In the genomic region with DNA sequence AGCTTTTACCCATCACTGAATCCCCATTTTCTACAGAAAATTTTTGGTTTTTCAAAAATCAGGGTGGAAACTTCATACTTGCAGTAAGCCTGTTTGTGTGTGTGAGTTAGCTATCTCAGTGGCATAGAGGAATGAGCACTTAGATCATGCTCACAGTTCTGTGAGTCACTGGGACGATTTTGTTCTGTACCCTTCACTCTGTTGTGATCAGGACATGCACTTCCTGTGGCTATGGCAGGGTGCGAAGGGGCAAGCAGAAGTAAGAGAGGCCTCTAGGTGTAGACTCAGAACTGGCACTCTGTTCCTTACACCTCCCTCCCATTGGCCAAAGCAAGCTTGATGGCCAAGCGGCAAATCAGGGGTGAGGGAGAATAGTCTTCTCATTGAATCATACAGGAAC, we compare ENCODE assay signal across 21 cellular contexts. TPM values are rescaled to one million over a fixed set of nuclear protein-coding genes. Genes with fewer than 3 reads are reported as not detected.
DNase-seq lines count a peak whose midpoint lies in the region; ATAC-seq and TF ChIP-seq lines count a peak whose summit lies in the region.
"Had no signal": no experiment of that assay in that cellular context is flagged by ENCODE, and none has a peak within 500 bp of the region (broad histone marks: within the 10 kb centered on the region; RNA-seq: fewer than 3 reads in every experiment).

No MANE protein-coding gene starts in this region.

- CTCF ChIA-PET in CD8-positive, alpha-beta memory T cell (lab: Charles Lee), result no interaction called here

- no peaks in the 10 kb centered on the region for H3K27me3 ChIP-seq in CD8-positive, alpha-beta memory T cell (ENCODE audit: insufficient read depth, low read length, poor library complexity, severe bottlenecking)
- H3K27me3 ChIP-seq: breast epithelium, tibial artery had no signal

- no peaks in the 10 kb centered on the region for H3K4me1 ChIP-seq in CD8-positive, alpha-beta memory T cell (ENCODE audit: insufficient read depth, low read length)
- H3K4me1 ChIP-seq: breast epithelium, tibial artery had no signal

- H3K27me3 Mint-ChIP-seq in CD8-positive, alpha-beta memory T cell, result no peaks in the 10 kb centered on the region
- H3K27me3 Mint-ChIP-seq in HFFc6 (ENCODE audit: insufficient read depth), result peaks cover 2% of the 10 kb centered on the region; the same call in 1 of the 2 replicates
- H3K27me3 Mint-ChIP-seq in natural killer cell (ENCODE audit: low read depth in 2 of 2), result no peaks in the 10 kb centered on the region

- no peak overlapping the region for H3K4me3 Mint-ChIP-seq in CD8-positive, alpha-beta memory T cell
- H3K4me3 Mint-ChIP-seq in HFFc6 (no peak overlapping the region), natural killer cell (no peak overlapping the region)
- H3K4me3 Mint-ChIP-seq: mesothelial cell of epicardium, neural crest cell had no signal

- H3K9me3 ChIP-seq in CD8-positive, alpha-beta memory T cell (ENCODE audit: low read length), result no peaks in the 10 kb centered on the region
- H3K9me3 ChIP-seq: breast epithelium, SK-N-SH, tibial artery had no signal

- TF ChIP-seq CTCF in HFFc6 (IDR thresholded peaks at IDR 0.05), result no peak
- no peak for TF ChIP-seq CTCF in natural killer cell (IDR thresholded peaks at IDR 0.05)

- ATAC-seq in natural killer cell, result peak; percentile 35 to 67 (median 57)
- ATAC-seq: left lobe of liver had no signal

- H3K27ac Mint-ChIP-seq in CD8-positive, alpha-beta memory T cell, result peak overlapping the region in 7 of 8 donors; percentile 32 to 78 (median 52)
- peak overlapping the region; percentile 66 for H3K27ac Mint-ChIP-seq in HFFc6
- H3K27ac Mint-ChIP-seq in natural killer cell, result peak overlapping the region; percentile 24 to 53
- H3K27ac Mint-ChIP-seq: mesothelial cell of epicardium had no signal

- peaks cover 0 to 71% (median 19%) of the 10 kb centered on the region in 3 donors for H3K36me3 Mint-ChIP-seq in CD8-positive, alpha-beta memory T cell
- H3K36me3 Mint-ChIP-seq in HFFc6 (ENCODE audit: low read depth) (peaks cover 22% of the 10 kb centered on the region), natural killer cell (no peaks in the 10 kb centered on the region)

- peaks cover 14% of the 10 kb centered on the region for H3K36me3 ChIP-seq in CD8-positive, alpha-beta memory T cell (ENCODE audit: insufficient read depth, low read length)
- H3K36me3 ChIP-seq: breast epithelium had no signal

- no peaks in the 10 kb centered on the region for H3K9me3 Mint-ChIP-seq in CD8-positive, alpha-beta memory T cell
- H3K9me3 Mint-ChIP-seq in HFFc6 (no peaks in the 10 kb centered on the region), natural killer cell (no peaks in the 10 kb centered on the region)
- H3K9me3 Mint-ChIP-seq: mesothelial cell of epicardium, neural crest cell had no signal

- no peak overlapping the region for H3K4me3 ChIP-seq in CD8-positive, alpha-beta memory T cell (ENCODE audit: low read length)
- H3K4me3 ChIP-seq: breast epithelium, tibial artery had no signal

- intact Hi-C loops in natural killer cell (cut with micrococcal nuclease) (no loop called here), head of caudate nucleus (cut with DNase I) (no loop called here)

- peaks cover 31 to 55% (median 54%) of the 10 kb centered on the region in 3 donors for H3K4me1 Mint-ChIP-seq in CD8-positive, alpha-beta memory T cell
- H3K4me1 Mint-ChIP-seq in HFFc6 (ENCODE audit: low read depth) (peaks cover 31% of the 10 kb centered on the region), natural killer cell (peaks cover 43% of the 10 kb centered on the region in 2 donors)

- DNase-seq in CD8-positive, alpha-beta memory T cell, result no peak
- DNase-seq in HFFc6, result peak; percentile 22
- DNase-seq in astrocyte of the hippocampus (ENCODE audit: low read depth, low spot score), result peak; percentile 46
- DNase-seq in natural killer cell, result no peak
- DNase-seq in occipital lobe (lab: John Stamatoyannopoulos, UW), result no peak
- no peak for DNase-seq in head of caudate nucleus
- no peak for DNase-seq in substantia nigra (lab: John Stamatoyannopoulos, UW)
- no peak for DNase-seq in hippocampal formation (lab: John Stamatoyannopoulos, UW)
- DNase-seq: activated naive CD4-positive, alpha-beta T cell treated with Interleukin-2 at 50 U/mL for 16 hours; DMS79 treated with DMSO at 0.1 percent for 48 hours; NCI-H1694; NCI-H226; SK-N-SH; T-helper 9 cell; tibial artery had no signal

- POLR2A ChIA-PET in CD8-positive, alpha-beta memory T cell (lab: Charles Lee), result no interaction called here

- no peak overlapping the region for H3K27ac ChIP-seq in CD8-positive, alpha-beta memory T cell (ENCODE audit: low read depth, low read length)
- H3K27ac ChIP-seq in substantia nigra (ENCODE audit: low read depth, low read length, poor library complexity, severe bottlenecking), result no peak overlapping the region
- H3K27ac ChIP-seq: breast epithelium, epithelial cell of prostate, HL-60, tibial artery had no signal

RNA-seq across cellular contexts. Expression of a gene that starts 11.6 kb away (rescaled TPM):
- 100 to 1,000 TPM; 102 to 112 TPM for total RNA-seq in CD8-positive, alpha-beta memory T cell
- 55.4 TPM for polyA plus RNA-seq in CD8-positive, alpha-beta memory T cell
- 10 to 100 TPM; 71.7 to 92.4 (median 76.6) TPM for total RNA-seq in HFFc6 (2021; fragmentation: NEBNext Ultra II Directional; extraction: Animal tissue kit (Norgen Biotek cat#: 25700))
- total RNA-seq in natural killer cell (10 to 100 TPM; 37.3 to 41.3 (median 40.9) TPM), occipital lobe (47.6 TPM)

Comparison
In these comparisons a context has a peak if more than half of its experiments do, and no peak if none do; other contexts are left out.
1. DNase-seq: peak in HFFc6 (single experiment) and astrocyte of the hippocampus (single experiment); none in CD8-positive, alpha-beta memory T cell (0 of 5), natural killer cell (single experiment), occipital lobe (single experiment), head of caudate nucleus (0 of 42), substantia nigra (0 of 49) and hippocampal formation (0 of 2).
2. Peak in every context shown above with its lines, with median percentiles within 50 percentile points of each other: H3K27ac Mint-ChIP-seq.